8 cellular contexts compared by ENCODE assay signal in the genomic region with DNA sequence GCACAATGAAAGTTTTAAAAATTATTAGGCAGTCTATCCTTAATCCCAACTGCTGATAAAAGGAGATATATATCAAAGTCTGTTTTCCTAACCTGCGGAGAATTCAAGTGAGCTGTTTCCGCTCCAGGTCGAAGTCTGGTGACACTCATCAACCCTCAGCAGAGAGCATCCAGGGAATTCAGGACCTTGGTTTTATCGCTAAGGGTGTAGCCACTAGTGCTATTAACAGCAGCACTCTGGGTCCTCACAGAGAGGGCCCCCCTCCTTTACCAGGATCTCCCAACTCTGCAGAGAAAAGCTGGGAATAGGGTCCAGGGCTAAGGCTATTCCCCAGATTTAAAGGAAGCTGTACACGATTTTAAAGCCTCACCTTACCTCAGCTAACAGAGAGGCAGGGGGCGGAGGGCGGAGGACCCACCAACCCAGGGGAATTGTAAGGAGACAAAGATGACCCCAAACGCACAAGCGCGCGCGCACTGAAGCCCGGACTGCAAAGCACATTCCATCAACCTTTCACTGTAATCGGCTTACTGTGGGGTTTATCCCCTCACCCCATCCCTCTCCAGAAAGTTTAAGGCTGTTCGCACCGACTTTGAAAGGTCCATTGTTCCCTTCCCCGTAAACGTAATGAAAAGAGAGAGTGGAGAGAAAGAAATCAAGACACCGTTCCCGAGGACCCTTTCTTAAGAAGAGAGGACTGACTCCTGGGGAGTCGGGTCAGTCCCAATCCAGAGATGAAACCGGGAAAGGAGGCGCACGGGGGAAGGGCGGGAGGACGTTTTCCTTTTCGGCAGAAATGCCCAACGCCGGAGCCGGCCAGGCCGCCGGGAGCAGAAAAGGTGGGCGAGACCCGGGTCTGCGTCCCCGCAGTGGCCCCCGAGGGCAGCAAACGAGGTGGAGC. TPM values are rescaled to one million over a fixed set of nuclear protein-coding genes. Genes with fewer than 3 reads are reported as not detected.
DNase-seq lines count a peak whose midpoint lies in the region; ATAC-seq and TF ChIP-seq lines count a peak whose summit lies in the region.

No MANE protein-coding gene starts in this region.

- no peaks in the 10 kb centered on the region for H3K9me3 Mint-ChIP-seq in type B pancreatic cell

- no peaks in the 10 kb centered on the region for H3K36me3 ChIP-seq in colonic mucosa

- H3K4me3 Mint-ChIP-seq in type B pancreatic cell, result peak overlapping the region; percentile 98

- intact Hi-C loops in colonic mucosa (cut with DNase I), result loop anchor here (2.0 kb wide), 1 partner anchor 165 kb away; no protein-coding TSS in a partner anchor

- H3K36me3 Mint-ChIP-seq in type B pancreatic cell, result no peaks in the 10 kb centered on the region

- H3K4me1 ChIP-seq in colonic mucosa, result peaks cover 6% of the 10 kb centered on the region

- H3K4me3 ChIP-seq in GM12864 (ENCODE audit: low read depth, low read length) (peak overlapping the region; percentile 73), colonic mucosa (peak overlapping the region; percentile 82)

- DNase-seq in GM12864 (ENCODE audit: low read depth), result no peak
- peak; percentile 51 for DNase-seq in RKO (ENCODE audit: low spot score)
- DNase-seq in colonic mucosa, result peak; percentile 54
- peak; percentile 38 to 40 for DNase-seq in lung microvascular endothelial cell (ENCODE audit: low read depth in 2 of 2)
- peak; percentile 69 for DNase-seq in type B pancreatic cell (ENCODE audit: extremely low spot score, unreplicated experiment)
- DNase-seq in middle frontal gyrus (ENCODE audit: extremely low spot score, low spot score), result no peak
- DNase-seq in NCI-H1930 (lab: John Stamatoyannopoulos, UW), result no peak

- TF ChIP-seq CTCF in GM12864 (IDR thresholded peaks at IDR 0.05; ENCODE audit: low read depth, low read length, missing control alignments), result no peak
- no peak for TF ChIP-seq CTCF in colonic mucosa (IDR thresholded peaks at IDR 0.05)
- no peak for TF ChIP-seq CTCF in type B pancreatic cell (conservative IDR thresholded peaks at IDR 0.05)

- H3K27ac Mint-ChIP-seq in type B pancreatic cell, result peak overlapping the region; percentile 87

- H3K27ac ChIP-seq in colonic mucosa, result peak overlapping the region; percentile 98

- no peaks in the 10 kb centered on the region for H3K9me3 ChIP-seq in colonic mucosa

- peak overlapping the region; percentile 77 to 95 for H3K9ac ChIP-seq in colonic mucosa (ENCODE audit: low read depth in 2 of 2, low read length in 2 of 2)

- no peak for ATAC-seq in HG02938 (IDR thresholded peaks at IDR 0.05; ENCODE audit: unreplicated experiment)

- H3K27me3 ChIP-seq in colonic mucosa, result no peaks in the 10 kb centered on the region

- peaks cover 9% of the 10 kb centered on the region for H3K27me3 Mint-ChIP-seq in type B pancreatic cell

- H3K4me1 Mint-ChIP-seq in type B pancreatic cell (ENCODE audit: unreplicated experiment), result peaks cover 43% of the 10 kb centered on the region

RNA-seq across cellular contexts. Expression of a gene that starts 0.6 kb away (rescaled TPM):
- 100 to 1,000 TPM in 1 of 2 donors, 10 to 100 TPM in 1; 72.7 to 111 TPM for total RNA-seq in colonic mucosa
- total RNA-seq in lung microvascular endothelial cell, result 340 and 660 TPM in 2 replicates
- total RNA-seq in type B pancreatic cell (ENCODE audit: low replicate concordance), result 58.1 and 97.7 TPM in 2 replicates

Comparison
In these comparisons a context has a peak if more than half of its experiments do, and no peak if none do; other contexts are left out.
1. DNase-seq: peak in RKO (single experiment), colonic mucosa (single experiment), lung microvascular endothelial cell (2 of 2) and type B pancreatic cell (single experiment); none in GM12864 (single experiment), middle frontal gyrus (single experiment) and NCI-H1930 (0 of 2).